18 cellular contexts compared by ENCODE assay signal in genomic region chr6:97133071-97133470, GRCh38.
DNase-seq lines count a peak whose midpoint lies in the region; ATAC-seq and TF ChIP-seq lines count a peak whose summit lies in the region.
"Had no signal": no experiment of that assay in that cellular context is flagged by ENCODE, and none has a peak within 500 bp of the region (broad histone marks: within the 10 kb centered on the region; RNA-seq: fewer than 3 reads in every experiment).

No MANE protein-coding gene starts in this region.

- intact Hi-C loops in sciatic nerve (cut with DNase I), result no loop called here

- H3K9me3 ChIP-seq in cardiac muscle cell (ENCODE audit: low read depth) (no peaks in the 10 kb centered on the region), right atrium auricular region (no peaks in the 10 kb centered on the region)
- H3K9me3 ChIP-seq: gastroesophageal sphincter, Peyer's patch had no signal

- H3K27me3 ChIP-seq in cardiac muscle cell (no peaks in the 10 kb centered on the region), right atrium auricular region (no peaks in the 10 kb centered on the region)
- H3K27me3 ChIP-seq: gastroesophageal sphincter, Peyer's patch had no signal

- no peak for TF ChIP-seq CTCF in cardiac muscle cell (IDR thresholded peaks at IDR 0.05; ENCODE audit: low read depth, low read length)
- TF ChIP-seq CTCF in right atrium auricular region (IDR thresholded peaks at IDR 0.05), result no peak

- no peak for ATAC-seq in HG03469 (IDR thresholded peaks at IDR 0.05; ENCODE audit: unreplicated experiment)
- ATAC-seq in sciatic nerve, result no peak
- ATAC-seq: effector memory CD8-positive, alpha-beta T cell; gastroesophageal sphincter; T-helper 17 cell had no signal

- no peaks in the 10 kb centered on the region for H3K4me1 ChIP-seq in cardiac muscle cell (ENCODE audit: low read depth)
- H3K4me1 ChIP-seq in right atrium auricular region, result no peaks in the 10 kb centered on the region
- H3K4me1 ChIP-seq: gastroesophageal sphincter, Peyer's patch had no signal

- H3K36me3 ChIP-seq in cardiac muscle cell (no peaks in the 10 kb centered on the region), right atrium auricular region (no peaks in the 10 kb centered on the region)
- H3K36me3 ChIP-seq: gastroesophageal sphincter, Peyer's patch had no signal

- peak; percentile 9 to 23 for DNase-seq in cardiac muscle cell (ENCODE audit: low read depth in 1 of 2, low spot score in 1 of 2)
- DNase-seq in right atrium auricular region (ENCODE audit: low spot score), result no peak
- peak; percentile 48 to 65 for DNase-seq in SHP77 (lab: John Stamatoyannopoulos, UW)
- DNase-seq in foreskin melanocyte, result peak; percentile 31
- DNase-seq in middle frontal gyrus (ENCODE audit: extremely low spot score, low spot score), result no peak
- DNase-seq in sciatic nerve (ENCODE audit: low spot score), result no peak
- no peak for DNase-seq in GDM1 (lab: John Stamatoyannopoulos, UW)
- DNase-seq: activated CD4-positive, alpha-beta T cell treated with anti-CD3 and anti-CD28 coated beads for 4 hours; activated T-cell treated with anti-CD3 and anti-CD28 coated beads, Interleukin-2, amount 50 U/mL, for 1 hour; DND-41; effector memory CD8-positive, alpha-beta T cell; Karpas-422; NCI-H2171 treated with DMSO at 0.1 percent for 48 hours; Peyer's patch; stimulated activated CD4-positive, alpha-beta T cell treated with anti-CD3 and anti-CD28 coated beads, Interleukin-1b, Interleukin-23, amount 100 ng/mL, for 48 hours; T-helper 17 cell had no signal

- no peak overlapping the region for H3K4me3 ChIP-seq in cardiac muscle cell
- no peak overlapping the region for H3K4me3 ChIP-seq in right atrium auricular region
- H3K4me3 ChIP-seq: gastroesophageal sphincter, Peyer's patch had no signal

- H3K27ac ChIP-seq in cardiac muscle cell (no peak overlapping the region), right atrium auricular region (no peak overlapping the region)
- H3K27ac ChIP-seq: gastroesophageal sphincter, Peyer's patch had no signal

Comparison
In these comparisons a context has a peak if more than half of its experiments do, and no peak if none do; other contexts are left out.
1. DNase-seq: peak in cardiac muscle cell (2 of 2), SHP77 (2 of 2) and foreskin melanocyte (single experiment); none in right atrium auricular region (single experiment), middle frontal gyrus (single experiment), sciatic nerve (single experiment) and GDM1 (single experiment).